Comparison of ENCODE assay signal across 11 cellular contexts in genomic region chr5:150464554-150465012, GRCh38. TPM values are rescaled to one million over a fixed set of nuclear protein-coding genes. Genes with fewer than 3 reads are reported as not detected.
A peak's percentile ranks its signal among the peaks of the same experiment; 100 is the strongest.
DNase-seq lines count a peak whose midpoint lies in the region; ATAC-seq, FAIRE-seq and TF ChIP-seq lines count a peak whose summit lies in the region.
"Had no signal": no experiment of that assay in that cellular context is flagged by ENCODE, and none has a peak within 500 bp of the region (broad histone marks: within the 10 kb centered on the region; RNA-seq: fewer than 3 reads in every experiment).

No MANE protein-coding gene starts in this region.

- peak overlapping the region; percentile 20 for H2BK5ac ChIP-seq in IMR-90 (ENCODE audit: low read depth, low read length, poor library complexity, severe bottlenecking)

- H3K79me2 ChIP-seq in HepG2 (ENCODE audit: insufficient read depth, low read length), result no peaks in the 10 kb centered on the region

- H4K91ac ChIP-seq in IMR-90 (ENCODE audit: insufficient read depth, low read depth, low read length), result peak overlapping the region; percentile 88

- H3K9me3 ChIP-seq in IMR-90 (ENCODE audit: control insufficient read depth, insufficient read depth, low read length), result no peaks in the 10 kb centered on the region
- no peaks in the 10 kb centered on the region for H3K9me3 ChIP-seq in HepG2 (ENCODE audit: low read length)

- peak overlapping the region; percentile 82 for H3K14ac ChIP-seq in IMR-90 (replicated peaks; ENCODE audit: low read depth, low read length)

- H3K4me2 ChIP-seq in IMR-90 (ENCODE audit: low read depth, low read length) (no peak overlapping the region), HepG2 (ENCODE audit: low read depth, low read length) (peak overlapping the region; percentile 34; the same call in 1 of the 2 replicates)

- DNase-seq in IMR-90, result no peak
- DNase-seq in endothelial cell (ENCODE audit: low spot score), result no peak
- no peak for DNase-seq in HepG2 (ENCODE audit: low spot score)
- DNase-seq in HFFc6, result no peak
- DNase-seq in OCI-M1 (lab: John Stamatoyannopoulos, UW), result no peak
- DNase-seq: CD4-positive, alpha-beta T cell; kidney glomerular epithelial cell had no signal

- H3K27me3 Mint-ChIP-seq in endothelial cell (ENCODE audit: unreplicated experiment), result peaks cover 4% of the 10 kb centered on the region
- H3K27me3 Mint-ChIP-seq in HFFc6 (ENCODE audit: insufficient read depth), result no peaks in the 10 kb centered on the region; the same call in none of the 2 replicates
- H3K27me3 Mint-ChIP-seq: CD4-positive, alpha-beta T cell had no signal

- H3K27me3 ChIP-seq in IMR-90 (ENCODE audit: control insufficient read depth, insufficient read depth, low read length) (no peaks in the 10 kb centered on the region), HepG2 (ENCODE audit: control insufficient read depth in 1 of 2, insufficient read depth in 2 of 2, low read length in 2 of 2) (peaks cover 2 to 7% of the 10 kb centered on the region in 2 experiments; a peak in 2 of 5 replicates)

- H3K27ac ChIP-seq in IMR-90 (ENCODE audit: insufficient read depth, low read length) (no peak overlapping the region), HepG2 (ENCODE audit: extremely low read length, insufficient read depth, low read length) (no peak overlapping the region), skin epidermis (peak overlapping the region in 15 of 21 experiments; percentile 18 to 82 (median 57))

- H3K4ac ChIP-seq in IMR-90 (ENCODE audit: low read depth, low read length), result peak overlapping the region; percentile 84

- ATAC-seq in IMR-90 (ENCODE audit: low read depth) (no peak), HepG2 (peak; percentile 65), HG03095 (IDR thresholded peaks at IDR 0.05; ENCODE audit: unreplicated experiment) (no peak), GM21576 (IDR thresholded peaks at IDR 0.05; ENCODE audit: unreplicated experiment) (no peak)

- in situ Hi-C loops in IMR-90 (cut with MboI; ENCODE audit: low sequenced_read_pairs), result loop anchor here (5.0 to 10.0 kb wide), 3 partner anchors 58 to 380 kb away; partner anchors contain the start of gene IRGM
- in situ Hi-C loops in HepG2 (cut with HindIII; ENCODE audit: extremely low pct_ligation_motif_present, low pct_unique_long_range_greater_than_20kb), result loop anchor here (25.0 kb wide), 1 partner anchor 198 kb away; the partner anchor contains the start of gene MYOZ3

- CTCF ChIA-PET in IMR-90 (lab: Yijun Ruan, JAX), result interaction anchor here (0.6 kb wide), 2 partner anchors 90 to 438 kb away, joined by 3 read pairs; no protein-coding TSS in a partner anchor
- CTCF ChIA-PET in HepG2 (lab: Yijun Ruan, JAX; ENCODE audit: low intra/inter-chr PET ratio, low total read pairs), result no interaction called here

- H3K9ac ChIP-seq in IMR-90 (ENCODE audit: low read depth, low read length) (peak overlapping the region; percentile 64), HepG2 (ENCODE audit: insufficient read depth, low read depth, low read length) (no peak overlapping the region)

- no peak overlapping the region for H2AK9ac ChIP-seq in IMR-90 (replicated peaks; ENCODE audit: low read depth, low read length, poor library complexity)

- H3K4me1 Mint-ChIP-seq in endothelial cell (ENCODE audit: unreplicated experiment), result peaks cover 44% of the 10 kb centered on the region
- peaks cover 35% of the 10 kb centered on the region for H3K4me1 Mint-ChIP-seq in HFFc6 (ENCODE audit: low read depth)

- no CpG with 5 or more reads among the region's 6 CpGs for WGBS in IMR-90 (ENCODE audit: extremely low coverage in 2 of 2, insufficient read length in 1 of 2), 2 experiments
- 29% methylated on average over 4 of the region's 6 CpGs for WGBS in HepG2 (ENCODE audit: low lambda C conversion rate)

- H2BK15ac ChIP-seq in IMR-90 (ENCODE audit: low read depth, low read length), result peak overlapping the region; percentile 95; the same call in 1 of the 3 replicates

- TF ChIP-seq EP300 in HepG2 (IDR thresholded peaks at IDR 0.05; ENCODE audit: low read depth in 2 of 2, low read length in 2 of 2) (no peak), HepG2 (CRISPR knock-in tag; IDR thresholded peaks at IDR 0.05; ENCODE audit: borderline replicate concordance) (no peak)

- POLR2A ChIA-PET in IMR-90 (lab: Charles Lee; ENCODE audit: unreplicated experiment), result interaction anchor here (0.6 to 0.9 kb wide), 2 partner anchors 9 to 15 kb away, joined by 5 to 11 read pairs; no protein-coding TSS in a partner anchor
- POLR2A ChIA-PET in HepG2 (lab: Yijun Ruan, JAX), result interaction anchor here (0.9 to 1.6 kb wide), 8 partner anchors 9 to 80 kb away, joined by 3 to 6 read pairs (median 4); partner anchors contain the start of gene RPS14

- peak; percentile 44 for FAIRE-seq in HepG2 (lab: Jason Lieb, UNC)
- FAIRE-seq: endometrium had no signal

- peak overlapping the region; percentile 90 for H2BK20ac ChIP-seq in IMR-90 (ENCODE audit: low read depth, low read length)

- no peak overlapping the region for H3K4me3 Mint-ChIP-seq in endothelial cell (ENCODE audit: unreplicated experiment)
- H3K4me3 Mint-ChIP-seq in HFFc6, result no peak overlapping the region
- H3K4me3 Mint-ChIP-seq: CD4-positive, alpha-beta T cell had no signal

- H3K56ac ChIP-seq in IMR-90 (ENCODE audit: extremely low read depth, insufficient read depth, low read length), result no peak overlapping the region; the same call in 1 of the 2 replicates

- peaks cover 0 to 11% of the 10 kb centered on the region in 2 experiments; a peak in 1 of 4 replicates for H3K79me1 ChIP-seq in IMR-90 (ENCODE audit: low read depth in 1 of 2, low read length in 2 of 2)

- intact Hi-C loops in IMR-90 (cut with micrococcal nuclease) (no loop called here), HepG2 (cut with micrococcal nuclease; ENCODE audit: unreplicated experiment) (loop anchor here (10.0 kb wide), 1 partner anchor 170 kb away; no protein-coding TSS in a partner anchor)

- H3K27ac Mint-ChIP-seq in endothelial cell (ENCODE audit: unreplicated experiment) (peak overlapping the region; percentile 84), HFFc6 (no peak overlapping the region)
- H3K27ac Mint-ChIP-seq: CD4-positive, alpha-beta T cell had no signal

- H3K9me1 ChIP-seq in IMR-90 (ENCODE audit: insufficient read depth, low read length), result peaks cover 7% of the 10 kb centered on the region

- peak overlapping the region; percentile 79 to 89 for H4K8ac ChIP-seq in IMR-90 (ENCODE audit: low read depth in 2 of 2, low read length in 2 of 2)

- peak overlapping the region; percentile 99 for H4K5ac ChIP-seq in IMR-90 (ENCODE audit: low read depth, low read length)

- H3K18ac ChIP-seq in IMR-90 (ENCODE audit: low read depth, low read length), result peak overlapping the region; percentile 79

- peak overlapping the region; percentile 53; the same call in 1 of the 2 replicates for H3K23ac ChIP-seq in IMR-90 (ENCODE audit: low read depth, low read length)

- no peak for TF ChIP-seq CTCF in IMR-90 (conservative IDR thresholded peaks at IDR 0.05; ENCODE audit: low read depth, low read length)
- TF ChIP-seq CTCF in endothelial cell (IDR thresholded peaks at IDR 0.05; ENCODE audit: unreplicated experiment), result no peak
- TF ChIP-seq CTCF in HepG2 (CRISPR knock-in tag; IDR thresholded peaks at IDR 0.05), result no peak
- no peak for TF ChIP-seq CTCF in HFFc6 (IDR thresholded peaks at IDR 0.05)

- H2BK120ac ChIP-seq in IMR-90 (ENCODE audit: low read depth, low read length), result peak overlapping the region; percentile 82

- H3K9me3 Mint-ChIP-seq in endothelial cell (ENCODE audit: unreplicated experiment), result no peaks in the 10 kb centered on the region
- no peaks in the 10 kb centered on the region for H3K9me3 Mint-ChIP-seq in HFFc6
- H3K9me3 Mint-ChIP-seq: CD4-positive, alpha-beta T cell had no signal

- H2AFZ ChIP-seq in IMR-90 (replicated peaks; ENCODE audit: low read length, poor library complexity) (peak overlapping the region; percentile 88), HepG2 (ENCODE audit: low read length) (no peak overlapping the region)

- H2AK5ac ChIP-seq in IMR-90 (ENCODE audit: low read depth, low read length), result peak overlapping the region; percentile 78; the same call in 1 of the 2 replicates

- TF ChIP-seq RAD21 in IMR-90 (IDR thresholded peaks at IDR 0.05; ENCODE audit: low read length) (no peak), HepG2 (CRISPR knock-in tag; IDR thresholded peaks at IDR 0.05) (no peak)

- H3K36me3 ChIP-seq in IMR-90 (ENCODE audit: control insufficient read depth, insufficient read depth, low read length) (no peaks in the 10 kb centered on the region), HepG2 (replicated peaks in 1 of 2; ENCODE audit: control insufficient read depth in 1 of 2, insufficient read depth in 2 of 2, low read length in 2 of 2) (no peaks in the 10 kb centered on the region)

- H3K4me3 ChIP-seq in IMR-90 (ENCODE audit: insufficient read depth, low read depth, low read length) (no peak overlapping the region), HepG2 (replicated peaks in 1 of 3; ENCODE audit: insufficient read depth in 1 of 3, low read depth in 2 of 3, low read length in 3 of 3) (peak overlapping the region in 1 of 3 experiments; percentile 20; a peak in 1 of 6 replicates), skin epidermis (no peak overlapping the region)

- H4K20me1 ChIP-seq in IMR-90 (ENCODE audit: insufficient read depth, low read length) (no peaks in the 10 kb centered on the region), HepG2 (ENCODE audit: insufficient read depth, low read length) (no peaks in the 10 kb centered on the region)

- H3K36me3 Mint-ChIP-seq in endothelial cell (ENCODE audit: low read depth, unreplicated experiment) (no peaks in the 10 kb centered on the region), HFFc6 (ENCODE audit: low read depth) (no peaks in the 10 kb centered on the region)

- dilution Hi-C loops in IMR-90 (cut with HindIII; ENCODE audit: low sequenced_read_pairs, unreplicated experiment), result no loop called here

- no TSS peak for BruUV-seq in IMR-90 (replicated peaks; lab: Mats Ljungman, UMichigan)
- no TSS peak for BruUV-seq in HepG2 (replicated peaks; lab: Mats Ljungman, UMichigan)

- peaks cover 14% of the 10 kb centered on the region for H3K4me1 ChIP-seq in IMR-90 (ENCODE audit: control insufficient read depth, insufficient read depth, low read length)
- H3K4me1 ChIP-seq in HepG2 (ENCODE audit: insufficient read depth, low read length), result peaks cover 48% of the 10 kb centered on the region

- TF ChIP-seq POLR2A in IMR-90 (IDR thresholded peaks at IDR 0.05; ENCODE audit: low read depth, low read length) (no peak), HepG2 (IDR thresholded peaks at IDR 0.05; ENCODE audit: insufficient read depth in 1 of 2, low read depth in 2 of 2, low read length in 2 of 2) (no peak)

RNA-seq across cellular contexts. Expression of gene RPS14, which starts 15.0 kb away (rescaled TPM):
- 7,310 and 7,583 TPM in 2 replicates for total RNA-seq in IMR-90 (2012; rRNA removed)
- 6,296 and 6,747 TPM in 2 replicates for polyA plus RNA-seq in IMR-90 (2012; rRNA removed)
- polyA plus RNA-seq in IMR-90 (2012; cell fraction: cytosol; rRNA removed), result 5,609 and 17,745 TPM in 2 replicates
- polyA plus RNA-seq in IMR-90 (2012; cell fraction: nucleus; rRNA removed; ENCODE audit: low replicate concordance), result 873 and 3,349 TPM in 2 replicates
- total RNA-seq in endothelial cell (ENCODE audit: unreplicated experiment), result 2,784 TPM
- 2,116 and 2,466 TPM in 2 replicates for total RNA-seq in HepG2 (2016; rRNA removed; fragmentation: Illumina TruSeq; extraction: Trizol)
- 3,305 and 3,520 TPM in 2 replicates for total RNA-seq in HepG2 (2016; cell fraction: cytosol; rRNA removed; fragmentation: Illumina TruSeq; extraction: Trizol; ENCODE audit: low read depth)
- total RNA-seq in HepG2 (2016; cell fraction: insoluble cytoplasmic fraction; rRNA removed; fragmentation: Illumina TruSeq; extraction: Trizol), result 2,149 and 2,588 TPM in 2 replicates
- total RNA-seq in HepG2 (2016; cell fraction: membrane; rRNA removed; fragmentation: Illumina TruSeq; extraction: Trizol), result 4,929 and 5,069 TPM in 2 replicates
- 644 and 721 TPM in 2 replicates for total RNA-seq in HepG2 (2016; cell fraction: nucleus; rRNA removed; fragmentation: Illumina TruSeq; extraction: Trizol)
- polyA plus RNA-seq in HepG2 (2011; rRNA removed), result 3,058 and 3,295 TPM in 2 replicates
- 6,315 and 8,239 TPM in 2 replicates for polyA plus RNA-seq in HepG2 (2011; cell fraction: cytosol; rRNA removed)
- polyA plus RNA-seq in HepG2 (2011; cell fraction: nucleus; rRNA removed), result 1,184 and 1,580 TPM in 2 replicates
- 3,506 and 4,895 TPM in 2 replicates for polyA plus RNA-seq in HepG2 (2012)
- 3,347 and 3,785 TPM in 2 replicates for polyA plus RNA-seq in HepG2 (2016; cell fraction: cytosol; fragmentation: Illumina TruSeq; extraction: Trizol; ENCODE audit: low read depth)
- 2,246 and 2,277 TPM in 2 replicates for polyA plus RNA-seq in HepG2 (2016; cell fraction: insoluble cytoplasmic fraction; fragmentation: Illumina TruSeq; extraction: Trizol; ENCODE audit: low read depth)
- polyA plus RNA-seq in HepG2 (2016; cell fraction: membrane; fragmentation: Illumina TruSeq; extraction: Trizol; ENCODE audit: low read depth), result 4,452 and 4,569 TPM in 2 replicates
- 1,056 and 1,136 TPM in 2 replicates for polyA plus RNA-seq in HepG2 (2016; cell fraction: nucleus; fragmentation: Illumina TruSeq; extraction: Trizol; ENCODE audit: insufficient read depth, low read depth)
- 795 and 1,496 TPM in 2 replicates for polyA minus RNA-seq in HepG2 (2011; rRNA and poly(A)+ RNA removed; ENCODE audit: low replicate concordance)
- polyA minus RNA-seq in HepG2 (2011; cell fraction: cytosol; rRNA and poly(A)+ RNA removed), result 375 and 432 TPM in 2 replicates
- 180 and 283 TPM in 2 replicates for polyA minus RNA-seq in HepG2 (2011; cell fraction: nucleus; rRNA and poly(A)+ RNA removed)
- 1,000 to 10,000 TPM; 1,658 to 2,163 (median 1,911) TPM for total RNA-seq in HFFc6 (2021; fragmentation: NEBNext Ultra II Directional; extraction: Animal tissue kit (Norgen Biotek cat#: 25700))

RNA-seq across cellular contexts. Expression of gene NDST1, which starts 43.3 kb away (rescaled TPM):
- total RNA-seq in IMR-90 (2012; rRNA removed) (30.3 and 30.5 TPM in 2 replicates), endothelial cell (ENCODE audit: unreplicated experiment) (178 TPM), HepG2 (2016; rRNA removed; fragmentation: Illumina TruSeq; extraction: Trizol) (22.1 and 26.2 TPM in 2 replicates)
- polyA plus RNA-seq in IMR-90 (2012; rRNA removed) (80.4 and 101 TPM in 2 replicates), HepG2 (2011; rRNA removed) (23.8 and 35.0 TPM in 2 replicates)
- 41.4 and 74.0 TPM in 2 replicates for polyA plus RNA-seq in IMR-90 (2012; cell fraction: cytosol; rRNA removed)
- 81.4 and 121 TPM in 2 replicates for polyA plus RNA-seq in IMR-90 (2012; cell fraction: nucleus; rRNA removed; ENCODE audit: low replicate concordance)
- total RNA-seq in HepG2 (2016; cell fraction: cytosol; rRNA removed; fragmentation: Illumina TruSeq; extraction: Trizol; ENCODE audit: low read depth), result 6.5 and 8.8 TPM in 2 replicates
- total RNA-seq in HepG2 (2016; cell fraction: insoluble cytoplasmic fraction; rRNA removed; fragmentation: Illumina TruSeq; extraction: Trizol), result 19.6 and 25.2 TPM in 2 replicates
- total RNA-seq in HepG2 (2016; cell fraction: membrane; rRNA removed; fragmentation: Illumina TruSeq; extraction: Trizol), result 16.4 and 18.4 TPM in 2 replicates
- 25.2 and 29.3 TPM in 2 replicates for total RNA-seq in HepG2 (2016; cell fraction: nucleus; rRNA removed; fragmentation: Illumina TruSeq; extraction: Trizol)
- polyA plus RNA-seq in HepG2 (2011; cell fraction: cytosol; rRNA removed), result 18.9 and 20.3 TPM in 2 replicates
- 67.6 and 71.1 TPM in 2 replicates for polyA plus RNA-seq in HepG2 (2011; cell fraction: nucleus; rRNA removed)
- 36.0 and 40.8 TPM in 2 replicates for polyA plus RNA-seq in HepG2 (2012)
- polyA plus RNA-seq in HepG2 (2016; cell fraction: cytosol; fragmentation: Illumina TruSeq; extraction: Trizol; ENCODE audit: low read depth), result 2.7 and 3.1 TPM in 2 replicates
- polyA plus RNA-seq in HepG2 (2016; cell fraction: insoluble cytoplasmic fraction; fragmentation: Illumina TruSeq; extraction: Trizol; ENCODE audit: low read depth), result 15.4 and 18.3 TPM in 2 replicates
- polyA plus RNA-seq in HepG2 (2016; cell fraction: membrane; fragmentation: Illumina TruSeq; extraction: Trizol; ENCODE audit: low read depth), result 7.8 TPM in 2 replicates
- polyA plus RNA-seq in HepG2 (2016; cell fraction: nucleus; fragmentation: Illumina TruSeq; extraction: Trizol; ENCODE audit: insufficient read depth, low read depth), result 29.1 and 30.9 TPM in 2 replicates
- 12.5 and 73.9 TPM in 2 replicates for polyA minus RNA-seq in HepG2 (2011; rRNA and poly(A)+ RNA removed; ENCODE audit: low replicate concordance)
- 20.8 and 29.5 TPM in 2 replicates for polyA minus RNA-seq in HepG2 (2011; cell fraction: cytosol; rRNA and poly(A)+ RNA removed)
- 55.1 and 55.2 TPM in 2 replicates for polyA minus RNA-seq in HepG2 (2011; cell fraction: nucleus; rRNA and poly(A)+ RNA removed)
- total RNA-seq in HFFc6 (2021; fragmentation: NEBNext Ultra II Directional; extraction: Animal tissue kit (Norgen Biotek cat#: 25700)), result 100 to 1,000 TPM; 126 to 199 (median 147) TPM

RNA-seq across cellular contexts. Expression of gene CD74, which starts 51.9 kb away (rescaled TPM):
- total RNA-seq in IMR-90 (2012; rRNA removed), result 0.18 and 0.28 TPM in 2 replicates
- polyA plus RNA-seq in IMR-90 (2012; rRNA removed), result 1.1 and 1.5 TPM in 2 replicates
- polyA plus RNA-seq in IMR-90 (2012; cell fraction: cytosol; rRNA removed), result 1.4 and 3.4 TPM in 2 replicates
- 0.60 and 0.64 TPM in 2 replicates for polyA plus RNA-seq in IMR-90 (2012; cell fraction: nucleus; rRNA removed; ENCODE audit: low replicate concordance)
- 170 TPM for total RNA-seq in endothelial cell (ENCODE audit: unreplicated experiment)
- 30.1 and 84.4 TPM in 2 replicates for total RNA-seq in HepG2 (2016; rRNA removed; fragmentation: Illumina TruSeq; extraction: Trizol)
- total RNA-seq in HepG2 (2016; cell fraction: cytosol; rRNA removed; fragmentation: Illumina TruSeq; extraction: Trizol; ENCODE audit: low read depth), result 19.1 and 22.1 TPM in 2 replicates
- total RNA-seq in HepG2 (2016; cell fraction: insoluble cytoplasmic fraction; rRNA removed; fragmentation: Illumina TruSeq; extraction: Trizol), result 30.1 and 86.9 TPM in 2 replicates
- 23.8 and 31.1 TPM in 2 replicates for total RNA-seq in HepG2 (2016; cell fraction: membrane; rRNA removed; fragmentation: Illumina TruSeq; extraction: Trizol)
- total RNA-seq in HepG2 (2016; cell fraction: nucleus; rRNA removed; fragmentation: Illumina TruSeq; extraction: Trizol), result 88.0 and 96.2 TPM in 2 replicates
- polyA plus RNA-seq in HepG2 (2011; rRNA removed), result 34.1 and 56.4 TPM in 2 replicates
- 24.7 and 30.8 TPM in 2 replicates for polyA plus RNA-seq in HepG2 (2011; cell fraction: cytosol; rRNA removed)
- 26.5 and 30.9 TPM in 2 replicates for polyA plus RNA-seq in HepG2 (2011; cell fraction: nucleus; rRNA removed)
- polyA plus RNA-seq in HepG2 (2012), result 73.1 and 87.1 TPM in 2 replicates
- 44.1 and 51.7 TPM in 2 replicates for polyA plus RNA-seq in HepG2 (2016; cell fraction: cytosol; fragmentation: Illumina TruSeq; extraction: Trizol; ENCODE audit: low read depth)
- polyA plus RNA-seq in HepG2 (2016; cell fraction: insoluble cytoplasmic fraction; fragmentation: Illumina TruSeq; extraction: Trizol; ENCODE audit: low read depth), result 52.1 and 69.3 TPM in 2 replicates
- 51.1 and 54.1 TPM in 2 replicates for polyA plus RNA-seq in HepG2 (2016; cell fraction: membrane; fragmentation: Illumina TruSeq; extraction: Trizol; ENCODE audit: low read depth)
- 232 and 243 TPM in 2 replicates for polyA plus RNA-seq in HepG2 (2016; cell fraction: nucleus; fragmentation: Illumina TruSeq; extraction: Trizol; ENCODE audit: insufficient read depth, low read depth)
- polyA minus RNA-seq in HepG2 (2011; rRNA and poly(A)+ RNA removed; ENCODE audit: low replicate concordance), result 2.5 and 52.0 TPM in 2 replicates
- polyA minus RNA-seq in HepG2 (2011; cell fraction: cytosol; rRNA and poly(A)+ RNA removed), result 21.3 and 26.3 TPM in 2 replicates
- polyA minus RNA-seq in HepG2 (2011; cell fraction: nucleus; rRNA and poly(A)+ RNA removed), result 11.5 and 16.5 TPM in 2 replicates
- under 1 TPM in 1 of 6 experiments, not detected in 5; 0.37 TPM for total RNA-seq in HFFc6 (2021; fragmentation: NEBNext Ultra II Directional; extraction: Animal tissue kit (Norgen Biotek cat#: 25700))

Comparison
In these comparisons a context has a peak if more than half of its experiments do, and no peak if none do; other contexts are left out.
1. H3K27ac ChIP-seq: peak in skin epidermis (15 of 21); none in IMR-90 (single experiment) and HepG2 (single experiment).
2. RNA of gene CD74, which starts 51.9 kb away (total RNA-seq): 170 TPM in endothelial cell (single experiment) and 19.1 to 96.2 TPM in HepG2; 0.18 to 0.28 TPM in IMR-90 and 0.37 TPM in HFFc6; every median in the first group is over 10 times any median in the second.